In the genomic region with DNA sequence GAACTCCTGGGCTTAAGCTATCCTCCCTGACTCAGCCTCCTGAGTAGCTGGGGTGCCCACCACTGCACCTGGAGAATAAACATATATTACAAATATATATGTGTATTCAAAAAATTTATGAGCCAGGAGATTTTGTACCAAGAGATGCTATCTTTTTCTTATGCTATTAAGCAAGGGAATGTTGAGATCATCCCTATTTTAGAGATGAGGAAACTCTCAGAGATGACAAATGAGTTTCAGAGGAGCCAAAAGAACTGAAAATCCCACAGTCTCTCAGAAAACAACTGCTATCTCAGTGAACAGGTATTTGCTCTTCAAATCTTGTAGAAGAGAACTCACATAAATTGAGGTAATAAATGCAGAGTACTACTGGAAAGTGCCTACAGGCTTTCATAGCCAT, we compare ENCODE assay signal across 12 cellular contexts. TPM values are rescaled to one million over a fixed set of nuclear protein-coding genes. Genes with fewer than 3 reads are reported as not detected.
DNase-seq lines count a peak whose midpoint lies in the region; ATAC-seq and TF ChIP-seq lines count a peak whose summit lies in the region.
"Had no signal": no experiment of that assay in that cellular context is flagged by ENCODE, and none has a peak within 500 bp of the region (broad histone marks: within the 10 kb centered on the region; RNA-seq: fewer than 3 reads in every experiment).

No MANE protein-coding gene starts in this region.

- H3K4me3 ChIP-seq in DOHH2 (ENCODE audit: low read length) (no peak overlapping the region), skin epidermis (no peak overlapping the region)
- no peak overlapping the region for H3K4me3 ChIP-seq in CD8-positive, alpha-beta T cell (ENCODE audit: low read depth, low read length)

- H3K79me2 ChIP-seq in DOHH2 (ENCODE audit: control insufficient read depth, low read length): no peaks in the 10 kb centered on the region

- peaks cover 10 to 38% (median 32%) of the 10 kb centered on the region in 3 donors for H3K36me3 Mint-ChIP-seq in immature natural killer cell
- peaks cover 48% of the 10 kb centered on the region for H3K36me3 Mint-ChIP-seq in CD8-positive, alpha-beta T cell

- no peak for TF ChIP-seq CTCF in DOHH2 (IDR thresholded peaks at IDR 0.05; ENCODE audit: low read depth, low read length, poor library complexity, severe bottlenecking)
- no peak for TF ChIP-seq CTCF in CD8-positive, alpha-beta T cell (IDR thresholded peaks at IDR 0.05)

- H3K4me3 Mint-ChIP-seq in immature natural killer cell: no peak overlapping the region
- H3K4me3 Mint-ChIP-seq in CD8-positive, alpha-beta T cell: no peak overlapping the region
- H3K4me3 Mint-ChIP-seq: CD4-positive, CD25-positive, alpha-beta regulatory T cell had no signal

- peaks cover 10% of the 10 kb centered on the region; the same call in 1 of the 2 replicates for H3K9me3 ChIP-seq in DOHH2 (ENCODE audit: control insufficient read depth, insufficient read depth, low read length)
- H3K9me3 ChIP-seq in CD8-positive, alpha-beta T cell (ENCODE audit: low read length): no peaks in the 10 kb centered on the region

- H3K4me1 Mint-ChIP-seq in immature natural killer cell: peaks cover 4 to 7% of the 10 kb centered on the region in 2 donors
- H3K4me1 Mint-ChIP-seq in CD8-positive, alpha-beta T cell (ENCODE audit: low read depth): peaks cover 8% of the 10 kb centered on the region

- no peaks in the 10 kb centered on the region for H4K20me1 ChIP-seq in DOHH2 (ENCODE audit: control insufficient read depth, insufficient read depth, low read depth, low read length)

- CTCF ChIA-PET in CD8-positive, alpha-beta T cell (lab: Charles Lee): no interaction called here

- peak overlapping the region; percentile 49; the same call in 1 of the 2 replicates for H3K4me2 ChIP-seq in DOHH2 (ENCODE audit: low read length)

- H3K27ac Mint-ChIP-seq in immature natural killer cell: peak overlapping the region in 4 of 6 donors; percentile 37 to 64 (median 50)
- no peak overlapping the region for H3K27ac Mint-ChIP-seq in CD8-positive, alpha-beta T cell

- peaks cover 10% of the 10 kb centered on the region for H3K4me1 ChIP-seq in DOHH2 (ENCODE audit: control insufficient read depth, low read length)
- H3K4me1 ChIP-seq in CD8-positive, alpha-beta T cell (ENCODE audit: insufficient read depth, low read length): no peaks in the 10 kb centered on the region

- intact Hi-C loops in CD8-positive, alpha-beta T cell (cut with DNase I, micrococcal nuclease): no loop called here

- H3F3A ChIP-seq in DOHH2 (ENCODE audit: control insufficient read depth, insufficient read depth): 0 out of 2 replicates have a peak, but pooled peaks cover 3% of the 10 kb centered on the region

- H3K36me3 ChIP-seq in DOHH2 (ENCODE audit: control insufficient read depth, low read length): peaks cover 26% of the 10 kb centered on the region
- H3K36me3 ChIP-seq in CD8-positive, alpha-beta T cell (ENCODE audit: insufficient read depth, low read length): no peaks in the 10 kb centered on the region

- no peaks in the 10 kb centered on the region for H3K9me2 ChIP-seq in DOHH2 (replicated peaks; ENCODE audit: control insufficient read depth, low read length)

- no peak for ATAC-seq in CD8-positive, alpha-beta T cell

- H3K27me3 ChIP-seq in DOHH2 (ENCODE audit: control insufficient read depth, low read length): no peaks in the 10 kb centered on the region
- no peaks in the 10 kb centered on the region for H3K27me3 ChIP-seq in CD8-positive, alpha-beta T cell (ENCODE audit: insufficient read depth, low read length)

- DNase-seq in caudate nucleus (lab: John Stamatoyannopoulos, UW): no peak
- no peak for DNase-seq in immature natural killer cell
- no peak for DNase-seq in activated CD4-positive, alpha-beta T cell treated with anti-CD3 and anti-CD28 coated beads, Interleukin-2, amount 50 U/mL, for 1 hour
- no peak for DNase-seq in CD8-positive, alpha-beta T cell
- DNase-seq in hippocampal formation (lab: John Stamatoyannopoulos, UW): no peak
- no peak for DNase-seq in HT-29 (ENCODE audit: low spot score)
- DNase-seq: CD4-positive, CD25-positive, alpha-beta regulatory T cell; kidney glomerular epithelial cell; NCI-H2029 treated with DMSO at 0.1 percent for 48 hours; OCI-M1 had no signal

- H3K27ac ChIP-seq in DOHH2 (ENCODE audit: low read depth, low read length) (no peak overlapping the region), caudate nucleus (ENCODE audit: low read depth, low read length) (peak overlapping the region; percentile 41), skin epidermis (peak overlapping the region in 20 of 21 experiments; percentile 34 to 84 (median 71))
- no peak overlapping the region for H3K27ac ChIP-seq in CD8-positive, alpha-beta T cell (ENCODE audit: low read depth, low read length)

- H3K27me3 Mint-ChIP-seq in immature natural killer cell (ENCODE audit: low read depth in 3 of 3): no peaks in the 10 kb centered on the region
- H3K27me3 Mint-ChIP-seq in CD8-positive, alpha-beta T cell (ENCODE audit: low read depth): no peaks in the 10 kb centered on the region
- H3K27me3 Mint-ChIP-seq: CD4-positive, CD25-positive, alpha-beta regulatory T cell had no signal

- peaks cover 0 to 5% (median 0%) of the 10 kb centered on the region in 6 donors for H3K9me3 Mint-ChIP-seq in immature natural killer cell
- peaks cover 3% of the 10 kb centered on the region for H3K9me3 Mint-ChIP-seq in CD8-positive, alpha-beta T cell

- POLR2A ChIA-PET in CD8-positive, alpha-beta T cell (lab: Charles Lee): interaction anchor here (0.7 to 1.5 kb wide), 3 partner anchors 10 to 1392 kb away, joined by 3 to 4 read pairs (median 4); no protein-coding TSS in a partner anchor

RNA-seq across cellular contexts. Expression of a gene that starts 29.6 kb away (rescaled TPM):
- polyA plus RNA-seq in immature natural killer cell: 100 to 1,000 TPM; 291 to 366 (median 328) TPM
- total RNA-seq in CD8-positive, alpha-beta T cell: 10 to 100 TPM; 46.6 to 48.0 TPM
- 38.9 and 45.8 TPM in 2 replicates for total RNA-seq in HT-29 (2014; rRNA removed; shearing (Covaris generic))

RNA-seq across cellular contexts. Expression of a gene that starts 29.9 kb away (rescaled TPM):
- polyA plus RNA-seq in immature natural killer cell: 10 to 100 TPM; 36.9 to 57.6 (median 40.5) TPM
- 10 to 100 TPM; 16.5 to 19.1 TPM for total RNA-seq in CD8-positive, alpha-beta T cell
- total RNA-seq in HT-29 (2014; rRNA removed; shearing (Covaris generic)): 12.1 and 12.2 TPM in 2 replicates

Comparison
In these comparisons a context has a peak if more than half of its experiments do, and no peak if none do; other contexts are left out.
1. H3K27ac ChIP-seq: peak in caudate nucleus (single experiment) and skin epidermis (20 of 21); none in DOHH2 (single experiment) and CD8-positive, alpha-beta T cell (single experiment).